Comparison of ENCODE assay signal across 8 cellular contexts in genomic region chr5:152514827-152515397, GRCh38.
DNase-seq lines count a peak whose midpoint lies in the region; ATAC-seq and TF ChIP-seq lines count a peak whose summit lies in the region.

No MANE protein-coding gene starts in this region.

- H2BK120ac ChIP-seq in H9 (ENCODE audit: low read depth, low read length, poor library complexity, severe bottlenecking): no peak overlapping the region

- WGBS in H9 (ENCODE audit: extremely low coverage, insufficient read length, low lambda C conversion rate): no CpG with 5 or more reads among the region's 2 CpGs

- H4K5ac ChIP-seq in H9 (ENCODE audit: insufficient read length, low read depth, low read length): no peak overlapping the region

- H3K4me2 ChIP-seq in H9 (ENCODE audit: insufficient read depth, insufficient read length, low read length): no peak overlapping the region
- H3K4me2 ChIP-seq in OCI-LY7 (ENCODE audit: low read length): no peak overlapping the region

- H2AK5ac ChIP-seq in H9 (ENCODE audit: insufficient read length, low read length): no peak overlapping the region

- H3K9me3 Mint-ChIP-seq in CD4-positive, alpha-beta T cell: no peaks in the 10 kb centered on the region
- no peaks in the 10 kb centered on the region; a peak in 1 of 5 replicates for H3K9me3 Mint-ChIP-seq in H9
- no peaks in the 10 kb centered on the region for H3K9me3 Mint-ChIP-seq in activated naive CD4-positive, alpha-beta T cell treated with anti-CD3 and anti-CD28 coated beads, Interleukin-2, amount 50 U/mL, for 72 hours
- no peaks in the 10 kb centered on the region for H3K9me3 Mint-ChIP-seq in stimulated activated naive CD8-positive, alpha-beta T cell treated with anti-CD3 and anti-CD28 coated beads, Interleukin-15, amount 100 ng/mL, for 72 hours

- BruUV-seq in OCI-LY7 (replicated peaks; lab: Mats Ljungman, UMichigan): no TSS peak

- no peaks in the 10 kb centered on the region for H3K36me3 Mint-ChIP-seq in CD4-positive, alpha-beta T cell (ENCODE audit: low read depth)
- H3K36me3 Mint-ChIP-seq in H9 (ENCODE audit: insufficient read depth in 1 of 3, low read depth in 3 of 3): no peaks in the 10 kb centered on the region
- no peaks in the 10 kb centered on the region for H3K36me3 Mint-ChIP-seq in activated naive CD4-positive, alpha-beta T cell treated with anti-CD3 and anti-CD28 coated beads, Interleukin-2, amount 50 U/mL, for 72 hours

- no peak overlapping the region for H4K91ac ChIP-seq in H9 (ENCODE audit: insufficient read length, low read depth, low read length)

- H2BK15ac ChIP-seq in H9 (ENCODE audit: low read depth, low read length): no peak overlapping the region

- no peaks in the 10 kb centered on the region for H3K4me1 Mint-ChIP-seq in CD4-positive, alpha-beta T cell (ENCODE audit: low read depth)
- H3K4me1 Mint-ChIP-seq in H9: peaks cover 11 to 14% of the 10 kb centered on the region in 2 experiments
- no peaks in the 10 kb centered on the region for H3K4me1 Mint-ChIP-seq in stimulated activated naive CD8-positive, alpha-beta T cell treated with anti-CD3 and anti-CD28 coated beads, Interleukin-15, amount 100 ng/mL, for 72 hours

- no peaks in the 10 kb centered on the region for H3K36me3 ChIP-seq in OCI-LY7 (ENCODE audit: insufficient read depth, low read length)

- no peak overlapping the region for H3K4me3 Mint-ChIP-seq in CD4-positive, alpha-beta T cell
- H3K4me3 Mint-ChIP-seq in H9: no peak overlapping the region
- H3K4me3 Mint-ChIP-seq in stimulated activated naive CD8-positive, alpha-beta T cell treated with anti-CD3 and anti-CD28 coated beads, Interleukin-15, amount 100 ng/mL, for 72 hours: no peak overlapping the region

- H3T11ph ChIP-seq in H9 (ENCODE audit: low read length): no peak overlapping the region

- H3K9me3 ChIP-seq in CD4-positive, alpha-beta T cell (ENCODE audit: control insufficient read depth, low read length): no peaks in the 10 kb centered on the region
- H3K9me3 ChIP-seq in H9 (ENCODE audit: control insufficient read depth, low read depth, low read length): no peaks in the 10 kb centered on the region
- no peaks in the 10 kb centered on the region for H3K9me3 ChIP-seq in OCI-LY7 (ENCODE audit: low read length)

- no peak overlapping the region for H3K9ac ChIP-seq in H9 (ENCODE audit: extremely low read depth, insufficient read length, low read length)

- POLR2A ChIA-PET in CD4-positive, alpha-beta T cell (lab: Charles Lee): no interaction called here
- POLR2A ChIA-PET in OCI-LY7 (lab: Charles Lee): interaction anchor here (0.6 to 0.7 kb wide), 2 partner anchors 96 to 530 kb away, joined by 3 read pairs; no protein-coding TSS in a partner anchor

- no peak overlapping the region for H3K23ac ChIP-seq in H9 (ENCODE audit: insufficient read length, low read depth, low read length)

- no peaks in the 10 kb centered on the region for H3K9me2 ChIP-seq in OCI-LY7 (ENCODE audit: insufficient read depth, low read length)

- no peak overlapping the region for H3K27ac Mint-ChIP-seq in CD4-positive, alpha-beta T cell
- H3K27ac Mint-ChIP-seq in H9: no peak overlapping the region
- H3K27ac Mint-ChIP-seq in activated naive CD4-positive, alpha-beta T cell treated with anti-CD3 and anti-CD28 coated beads, Interleukin-2, amount 50 U/mL, for 72 hours: no peak overlapping the region
- no peak overlapping the region for H3K27ac Mint-ChIP-seq in stimulated activated naive CD8-positive, alpha-beta T cell treated with anti-CD3 and anti-CD28 coated beads, Interleukin-15, amount 100 ng/mL, for 72 hours

- peaks cover 15% of the 10 kb centered on the region for H3K27me3 Mint-ChIP-seq in CD4-positive, alpha-beta T cell
- peaks cover 26% of the 10 kb centered on the region for H3K27me3 Mint-ChIP-seq in H9 (ENCODE audit: low read depth)
- peaks cover 18% of the 10 kb centered on the region for H3K27me3 Mint-ChIP-seq in stimulated activated naive CD8-positive, alpha-beta T cell treated with anti-CD3 and anti-CD28 coated beads, Interleukin-15, amount 100 ng/mL, for 72 hours

- DNase-seq in CD4-positive, alpha-beta T cell: no peak
- DNase-seq in H9: no peak
- peak; percentile 29 for DNase-seq in OCI-LY7 (ENCODE audit: low spot score)
- peak; percentile 1 for DNase-seq in fibroblast of the conjunctiva (ENCODE audit: low read depth)
- DNase-seq in UCSD-AML1 (lab: John Stamatoyannopoulos, UW; ENCODE audit: unreplicated experiment): no peak
- DNase-seq in activated naive CD4-positive, alpha-beta T cell treated with anti-CD3 and anti-CD28 coated beads, Interleukin-2, amount 50 U/mL, for 72 hours (ENCODE audit: low spot score in 2 of 2): no peak
- no peak for DNase-seq in stimulated activated naive CD8-positive, alpha-beta T cell treated with anti-CD3 and anti-CD28 coated beads, Interleukin-15, amount 100 ng/mL, for 72 hours

- H3K79me2 ChIP-seq in H9 (ENCODE audit: insufficient read depth, low read length) (no peaks in the 10 kb centered on the region), OCI-LY7 (ENCODE audit: insufficient read depth, low read depth, low read length) (no peaks in the 10 kb centered on the region)

- no peak overlapping the region for H3K4ac ChIP-seq in H9 (ENCODE audit: low read depth, low read length)

- H2BK20ac ChIP-seq in H9 (ENCODE audit: low read depth, low read length, poor library complexity, severe bottlenecking): no peak overlapping the region

- CTCF ChIA-PET in CD4-positive, alpha-beta T cell (lab: Charles Lee): interaction anchor here (1.0 kb wide), 1 partner anchor 29 kb away, joined by 3 read pairs; no protein-coding TSS in a partner anchor
- CTCF ChIA-PET in OCI-LY7 (lab: Charles Lee; ENCODE audit: unreplicated experiment): no interaction called here

- H2BK12ac ChIP-seq in H9 (ENCODE audit: insufficient read length, low read depth, low read length): no peak overlapping the region

- H4K20me1 ChIP-seq in H9 (ENCODE audit: control insufficient read depth, insufficient read depth, insufficient read length): no peaks in the 10 kb centered on the region
- no peaks in the 10 kb centered on the region for H4K20me1 ChIP-seq in OCI-LY7 (ENCODE audit: insufficient read depth, low read length)

- H3K18ac ChIP-seq in H9 (ENCODE audit: insufficient read length, low read depth, low read length): no peak overlapping the region

- intact Hi-C loops in CD4-positive, alpha-beta T cell (cut with DNase I, micrococcal nuclease): no loop called here
- intact Hi-C loops in OCI-LY7 (cut with micrococcal nuclease; ENCODE audit: unreplicated experiment): no loop called here

- peak; percentile 30 for TF ChIP-seq CTCF in CD4-positive, alpha-beta T cell (IDR thresholded peaks at IDR 0.05)
- TF ChIP-seq CTCF in H9 (conservative IDR thresholded peaks at IDR 0.05) (peak; percentile 72), OCI-LY7 (conservative IDR thresholded peaks at IDR 0.05; ENCODE audit: low read length) (peak; percentile 80)

- H4K8ac ChIP-seq in H9 (replicated peaks; ENCODE audit: insufficient read length, low read depth, low read length): no peak overlapping the region

- H3K14ac ChIP-seq in H9 (ENCODE audit: insufficient read depth, low read length): no peak overlapping the region

- no peak overlapping the region for H2BK5ac ChIP-seq in H9 (ENCODE audit: insufficient read length, low read length)

- H3K4me1 ChIP-seq in H9 (ENCODE audit: insufficient read depth, low read length) (no peaks in the 10 kb centered on the region), OCI-LY7 (ENCODE audit: insufficient read depth, low read length, poor library complexity, severe bottlenecking) (no peaks in the 10 kb centered on the region)

- no peaks in the 10 kb centered on the region for H3K79me1 ChIP-seq in H9 (ENCODE audit: insufficient read depth, low read depth, low read length, poor library complexity, severe bottlenecking)

- no peaks in the 10 kb centered on the region for H3K27me3 ChIP-seq in CD4-positive, alpha-beta T cell (ENCODE audit: control insufficient read depth, insufficient read depth, low read length)
- no peaks in the 10 kb centered on the region for H3K27me3 ChIP-seq in H9 (ENCODE audit: insufficient read depth, low read length)

- no peak overlapping the region for H3K56ac ChIP-seq in H9 (ENCODE audit: insufficient read length, low read depth, low read length)

- no peak overlapping the region for H3K27ac ChIP-seq in CD4-positive, alpha-beta T cell (ENCODE audit: low read depth, low read length)
- no peak overlapping the region for H3K27ac ChIP-seq in H9 (ENCODE audit: insufficient read length, low read depth, low read length)
- H3K27ac ChIP-seq in OCI-LY7 (ENCODE audit: low read depth, low read length, poor library complexity, severe bottlenecking): no peak overlapping the region

- ATAC-seq in CD4-positive, alpha-beta T cell (ENCODE audit: poor library complexity): no peak
- no peak for ATAC-seq in GM21360 (IDR thresholded peaks at IDR 0.05; ENCODE audit: unreplicated experiment)
- ATAC-seq in activated naive CD4-positive, alpha-beta T cell treated with anti-CD3 and anti-CD28 coated beads, Interleukin-2, amount 50 U/mL, for 72 hours: no peak
- no peak for ATAC-seq in stimulated activated naive CD8-positive, alpha-beta T cell treated with anti-CD3 and anti-CD28 coated beads, Interleukin-15, amount 100 ng/mL, for 72 hours

- H2AFZ ChIP-seq in H9 (ENCODE audit: low read length): no peak overlapping the region
- H2AFZ ChIP-seq in OCI-LY7 (ENCODE audit: low read length): no peak overlapping the region

- no peak overlapping the region for H3K4me3 ChIP-seq in OCI-LY7 (ENCODE audit: low read depth, low read length, poor library complexity, severe bottlenecking)

- H3K23me2 ChIP-seq in H9 (ENCODE audit: insufficient read length, low read depth, low read length, poor library complexity, severe bottlenecking): no peaks in the 10 kb centered on the region

Comparison
In these comparisons a context has a peak if more than half of its experiments do, and no peak if none do; other contexts are left out.
1. DNase-seq: peak in OCI-LY7 (single experiment) and fibroblast of the conjunctiva (single experiment); none in CD4-positive, alpha-beta T cell (0 of 10), H9 (single experiment), UCSD-AML1 (single experiment), activated naive CD4-positive, alpha-beta T cell treated with anti-CD3 and anti-CD28 coated beads, Interleukin-2, amount 50 U/mL, for 72 hours (0 of 2) and stimulated activated naive CD8-positive, alpha-beta T cell treated with anti-CD3 and anti-CD28 coated beads, Interleukin-15, amount 100 ng/mL, for 72 hours (0 of 2).
2. CTCF ChIP-seq: peak in every context shown above with its lines; median percentile 80 in OCI-LY7; 72 in H9; 30 in CD4-positive, alpha-beta T cell.